ENCODE assay signal across 8 cellular contexts in the genomic region with DNA sequence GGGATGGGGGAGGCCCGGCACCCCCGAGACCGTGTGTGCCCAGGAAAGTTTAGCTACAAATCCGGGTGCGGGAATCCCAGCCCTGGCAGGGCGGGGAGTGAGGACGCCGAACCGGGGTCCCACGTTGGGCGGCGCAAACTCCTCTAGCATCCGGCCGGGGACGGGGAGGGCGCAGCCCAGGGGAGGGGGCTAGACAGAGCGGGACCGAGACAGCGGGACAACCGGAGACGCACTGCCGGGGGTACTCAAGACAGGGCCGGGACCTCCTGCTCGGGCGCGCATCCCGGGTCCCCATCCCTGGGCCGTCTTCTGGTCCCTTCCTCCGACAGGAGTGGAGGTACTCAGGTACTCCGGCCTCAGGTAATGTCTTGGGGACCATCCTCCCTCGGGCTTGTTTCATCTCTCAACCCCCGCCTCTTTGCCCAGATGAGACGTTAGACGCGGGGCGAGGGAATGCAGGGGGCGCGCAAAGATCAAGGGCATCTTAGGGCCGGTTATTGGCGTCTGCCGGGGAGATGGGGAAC. TPM values are rescaled to one million over a fixed set of nuclear protein-coding genes. Genes with fewer than 3 reads are reported as not detected.
A peak's percentile ranks its signal among the peaks of the same experiment; 100 is the strongest.
DNase-seq lines count a peak whose midpoint lies in the region; ATAC-seq and TF ChIP-seq lines count a peak whose summit lies in the region.

No MANE protein-coding gene starts in this region.

- no peak overlapping the region for H3K9ac ChIP-seq in iPS-20b (ENCODE audit: low read depth, low read length)

- intact Hi-C loops in activated naive CD4-positive, alpha-beta T cell treated with anti-CD3 and anti-CD28 coated beads for 36 hours (cut with micrococcal nuclease) = no loop called here
- intact Hi-C loops in activated T-helper 1 cell treated with anti-CD3 and anti-CD28 coated beads, Interleukin-12 subunit alpha, Interleukin-12 subunit beta, Interleukin-2, Interleukin-4 antibody, amounts not matched to agents 30 ng/mL and 10 ng/mL and 1 ng/mL, durations not matched to agents 14 hours and 24 hours and 36 hours (cut with micrococcal nuclease) = loop anchor here (2.0 kb wide), 1 partner anchor 107 kb away; the partner anchor contains the start of genes C5orf22 and DROSHA
- intact Hi-C loops in testis (cut with DNase I; ENCODE audit: low total_unique reads) = no loop called here

- H3K36me3 ChIP-seq in iPS-20b (ENCODE audit: insufficient read depth, low read depth, low read length) (no peaks in the 10 kb centered on the region), testis (ENCODE audit: low read depth, missing control alignments) (no peaks in the 10 kb centered on the region)

- DNase-seq in activated naive CD4-positive, alpha-beta T cell treated with anti-CD3 and anti-CD28 coated beads for 36 hours = no peak
- no peak for DNase-seq in activated naive CD4-positive, alpha-beta T cell treated with anti-CD3 and anti-CD28 coated beads, Interleukin-2, amount 50 U/mL, for 16 hours
- no peak for DNase-seq in activated T-helper 1 cell treated with anti-CD3 and anti-CD28 coated beads, Interleukin-12 subunit alpha, Interleukin-12 subunit beta, Interleukin-2, Interleukin-4 antibody, amounts not matched to agents 30 ng/mL and 10 ng/mL and 1 ng/mL, durations not matched to agents 14 hours and 24 hours and 36 hours (ENCODE audit: low spot score)
- DNase-seq in testis (no peak), SW480 (ENCODE audit: low spot score) (no peak), DMS53 treated with DMSO at 0.1 percent for 48 hours (lab: John Stamatoyannopoulos, UW; ENCODE audit: unreplicated experiment) (no peak)

- WGBS in testis, 2 donors = 4% methylated on average over 25 to 35 of the region's 41 CpGs

- ATAC-seq in GM19467 (IDR thresholded peaks at IDR 0.05; ENCODE audit: unreplicated experiment) = no peak

- peak overlapping the region; percentile 81 for H3K4me3 ChIP-seq in iPS-20b (ENCODE audit: low read length)
- peak overlapping the region; percentile 56 to 73 for H3K4me3 ChIP-seq in testis

- no peaks in the 10 kb centered on the region; the same call in 1 of the 2 replicates for H3K4me1 ChIP-seq in iPS-20b (ENCODE audit: insufficient read depth, low read length)
- no peaks in the 10 kb centered on the region for H3K4me1 ChIP-seq in testis

- no peaks in the 10 kb centered on the region for H3K36me3 Mint-ChIP-seq in activated naive CD4-positive, alpha-beta T cell treated with anti-CD3 and anti-CD28 coated beads for 36 hours (ENCODE audit: low read depth)
- no peaks in the 10 kb centered on the region for H3K36me3 Mint-ChIP-seq in activated T-helper 1 cell treated with anti-CD3 and anti-CD28 coated beads, Interleukin-12 subunit alpha, Interleukin-12 subunit beta, Interleukin-2, Interleukin-4 antibody, amounts not matched to agents 30 ng/mL and 10 ng/mL and 1 ng/mL, durations not matched to agents 14 hours and 24 hours and 36 hours (ENCODE audit: low read depth)

- H3K9me3 ChIP-seq in iPS-20b (ENCODE audit: insufficient read depth, low read depth, low read length) = no peaks in the 10 kb centered on the region
- H3K9me3 ChIP-seq in testis = no peaks in the 10 kb centered on the region

- no peak for TF ChIP-seq CTCF in testis (IDR thresholded peaks at IDR 0.05)

- H3K4me1 Mint-ChIP-seq in activated naive CD4-positive, alpha-beta T cell treated with anti-CD3 and anti-CD28 coated beads for 36 hours (ENCODE audit: low read depth) = peaks cover 9% of the 10 kb centered on the region
- peaks cover 7% of the 10 kb centered on the region for H3K4me1 Mint-ChIP-seq in activated T-helper 1 cell treated with anti-CD3 and anti-CD28 coated beads, Interleukin-12 subunit alpha, Interleukin-12 subunit beta, Interleukin-2, Interleukin-4 antibody, amounts not matched to agents 30 ng/mL and 10 ng/mL and 1 ng/mL, durations not matched to agents 14 hours and 24 hours and 36 hours (ENCODE audit: low read depth)

- peaks cover 3% of the 10 kb centered on the region for H3K27me3 Mint-ChIP-seq in activated naive CD4-positive, alpha-beta T cell treated with anti-CD3 and anti-CD28 coated beads for 36 hours (ENCODE audit: low read depth)
- peaks cover 16% of the 10 kb centered on the region for H3K27me3 Mint-ChIP-seq in activated T-helper 1 cell treated with anti-CD3 and anti-CD28 coated beads, Interleukin-12 subunit alpha, Interleukin-12 subunit beta, Interleukin-2, Interleukin-4 antibody, amounts not matched to agents 30 ng/mL and 10 ng/mL and 1 ng/mL, durations not matched to agents 14 hours and 24 hours and 36 hours (ENCODE audit: insufficient read depth)

- H3K4me3 Mint-ChIP-seq in activated naive CD4-positive, alpha-beta T cell treated with anti-CD3 and anti-CD28 coated beads for 36 hours = peak overlapping the region; percentile 23
- H3K4me3 Mint-ChIP-seq in activated T-helper 1 cell treated with anti-CD3 and anti-CD28 coated beads, Interleukin-12 subunit alpha, Interleukin-12 subunit beta, Interleukin-2, Interleukin-4 antibody, amounts not matched to agents 30 ng/mL and 10 ng/mL and 1 ng/mL, durations not matched to agents 14 hours and 24 hours and 36 hours = peak overlapping the region; percentile 71

- no peak for TF ChIP-seq POLR2A in testis (IDR thresholded peaks at IDR 0.05)

- no peaks in the 10 kb centered on the region for H3K9me3 Mint-ChIP-seq in activated naive CD4-positive, alpha-beta T cell treated with anti-CD3 and anti-CD28 coated beads for 36 hours
- no peaks in the 10 kb centered on the region for H3K9me3 Mint-ChIP-seq in activated T-helper 1 cell treated with anti-CD3 and anti-CD28 coated beads, Interleukin-12 subunit alpha, Interleukin-12 subunit beta, Interleukin-2, Interleukin-4 antibody, amounts not matched to agents 30 ng/mL and 10 ng/mL and 1 ng/mL, durations not matched to agents 14 hours and 24 hours and 36 hours

- CTCF ChIA-PET in activated naive CD4-positive, alpha-beta T cell treated with anti-CD3 and anti-CD28 coated beads for 36 hours (lab: Charles Lee) = interaction anchor here (2.4 kb wide), 1 partner anchor 454 kb away, joined by 7 read pairs; no protein-coding TSS in a partner anchor

- H3K27me3 ChIP-seq in iPS-20b (ENCODE audit: insufficient read depth, low read length) (peaks cover 58% of the 10 kb centered on the region), testis (no peaks in the 10 kb centered on the region)

- H3K27ac Mint-ChIP-seq in activated naive CD4-positive, alpha-beta T cell treated with anti-CD3 and anti-CD28 coated beads for 36 hours = no peak overlapping the region
- no peak overlapping the region for H3K27ac Mint-ChIP-seq in activated T-helper 1 cell treated with anti-CD3 and anti-CD28 coated beads, Interleukin-12 subunit alpha, Interleukin-12 subunit beta, Interleukin-2, Interleukin-4 antibody, amounts not matched to agents 30 ng/mL and 10 ng/mL and 1 ng/mL, durations not matched to agents 14 hours and 24 hours and 36 hours

- no peak overlapping the region for H3K27ac ChIP-seq in iPS-20b (ENCODE audit: low read length)
- H3K27ac ChIP-seq in testis = no peak overlapping the region

RNA-seq across cellular contexts. Expression of gene PDZD2, which starts 0.6 kb away (rescaled TPM):
- total RNA-seq in activated naive CD4-positive, alpha-beta T cell treated with anti-CD3 and anti-CD28 coated beads for 36 hours = under 1 TPM; 0.05 to 0.25 TPM
- not detected in 2 replicates for total RNA-seq in activated T-helper 1 cell treated with anti-CD3 and anti-CD28 coated beads, Interleukin-12 subunit alpha, Interleukin-12 subunit beta, Interleukin-2, Interleukin-4 antibody, amounts not matched to agents 30 ng/mL and 10 ng/mL and 1 ng/mL, durations not matched to agents 14 hours and 24 hours and 36 hours
- total RNA-seq in testis = 10 to 100 TPM; 83.9 to 89.1 TPM
- 47.3 TPM for polyA plus RNA-seq in testis (ENCODE audit: insufficient read depth, low read depth, low replicate concordance)

Comparison
In these comparisons a context has a peak if more than half of its experiments do, and no peak if none do; other contexts are left out.
1. RNA of gene PDZD2, which starts 0.6 kb away (total RNA-seq): 83.9 to 89.1 TPM in testis; 0.05 to 0.25 TPM in activated naive CD4-positive, alpha-beta T cell treated with anti-CD3 and anti-CD28 coated beads for 36 hours and not detected in activated T-helper 1 cell treated with anti-CD3 and anti-CD28 coated beads, Interleukin-12 subunit alpha, Interleukin-12 subunit beta, Interleukin-2, Interleukin-4 antibody, amounts not matched to agents 30 ng/mL and 10 ng/mL and 1 ng/mL, durations not matched to agents 14 hours and 24 hours and 36 hours; every median in the first group is over 10 times any median in the second.